In the genomic region with DNA sequence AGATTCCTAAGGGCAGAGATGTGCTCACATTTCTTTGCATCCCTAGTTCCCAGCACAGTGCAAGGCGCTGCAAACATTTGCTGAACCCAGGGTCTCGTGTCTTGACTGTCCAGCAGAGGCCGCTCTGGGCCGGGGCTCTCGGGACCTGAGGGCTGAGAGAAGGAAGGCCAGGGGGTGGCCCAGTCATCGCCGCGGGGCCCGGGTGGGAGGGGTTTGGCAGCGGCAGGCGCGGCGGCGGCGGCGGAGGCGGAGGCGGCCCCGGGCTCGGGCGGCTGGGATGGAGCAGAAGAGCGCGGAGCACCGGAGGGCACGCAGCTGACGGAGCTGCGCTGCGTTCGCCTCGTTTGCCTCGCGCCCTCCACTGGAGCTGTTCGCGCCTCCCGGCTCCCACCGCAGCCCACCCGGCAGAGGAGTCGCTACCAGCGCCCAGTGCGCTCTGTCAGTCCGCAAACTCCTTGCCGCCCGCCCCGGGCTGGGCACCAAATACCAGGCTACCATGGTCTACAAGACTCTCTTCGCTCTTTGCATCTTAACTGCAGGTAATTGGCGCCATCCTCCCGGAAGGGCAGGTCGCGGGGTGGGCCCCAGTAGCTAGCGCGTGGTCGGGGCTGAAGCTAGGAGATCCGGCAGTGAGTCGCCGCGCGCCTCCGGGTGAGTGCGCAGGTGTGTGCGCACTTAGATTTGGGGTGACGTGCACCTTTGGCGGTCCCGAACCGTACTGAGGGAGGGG, we compare ENCODE assay signal across 8 cellular contexts. TPM values are rescaled to one million over a fixed set of nuclear protein-coding genes. Genes with fewer than 3 reads are reported as not detected.
DNase-seq lines count a peak whose midpoint lies in the region; ATAC-seq and TF ChIP-seq lines count a peak whose summit lies in the region.

A gene with protein sequence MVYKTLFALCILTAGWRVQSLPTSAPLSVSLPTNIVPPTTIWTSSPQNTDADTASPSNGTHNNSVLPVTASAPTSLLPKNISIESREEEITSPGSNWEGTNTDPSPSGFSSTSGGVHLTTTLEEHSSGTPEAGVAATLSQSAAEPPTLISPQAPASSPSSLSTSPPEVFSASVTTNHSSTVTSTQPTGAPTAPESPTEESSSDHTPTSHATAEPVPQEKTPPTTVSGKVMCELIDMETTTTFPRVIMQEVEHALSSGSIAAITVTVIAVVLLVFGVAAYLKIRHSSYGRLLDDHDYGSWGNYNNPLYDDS (plus strand): TSS at position 285 of the 730 bp plus-strand sequence. CDS start 212 bp downstream, at position 497.

- peak within 1 kb of the TSS; percentile 99 for H3K4me2 ChIP-seq in trophoblast cell (ENCODE audit: low read length)

- no peak within 1 kb of the TSS for H4K8ac ChIP-seq in trophoblast cell (ENCODE audit: low read depth, low read length)

- H4K12ac ChIP-seq in trophoblast cell (ENCODE audit: low read depth, low read length), result no peak within 1 kb of the TSS

- no peak within 1 kb of the TSS for H2BK12ac ChIP-seq in trophoblast cell (ENCODE audit: low read length)

- H3K4me1 ChIP-seq in adrenal gland (replicated peaks in 1 of 2) (peaks cover 0 to 13% of the 10 kb centered on the region in 2 donors), trophoblast cell (ENCODE audit: control insufficient read depth in 1 of 2, insufficient read depth in 2 of 2, low read length in 2 of 2) (peaks cover 7% of the 10 kb centered on the region in 2 experiments)

- intact Hi-C loops in adrenal gland (cut with DNase I) (no loop called here), left cardiac atrium (cut with DNase I) (loop anchor here (5.0 kb wide), 3 partner anchors 119 to 354 kb away; no protein-coding TSS in a partner anchor)

- peak within 1 kb of the TSS in 3 of 5 donors; percentile 18 to 65 (median 45) for H3K27ac ChIP-seq in adrenal gland
- H3K27ac ChIP-seq in trophoblast cell (ENCODE audit: low read depth, low read length), result no peak within 1 kb of the TSS

- H2AK5ac ChIP-seq in trophoblast cell (ENCODE audit: low read length), result no peak within 1 kb of the TSS

- no peaks in the 10 kb centered on the region for H3K9me3 ChIP-seq in adrenal gland (replicated peaks in 1 of 3)
- H3K9me3 ChIP-seq in trophoblast cell (ENCODE audit: insufficient read depth, low read depth, low read length), result no peaks in the 10 kb centered on the region

- ATAC-seq in GM19372 (IDR thresholded peaks at IDR 0.05; ENCODE audit: low read depth, unreplicated experiment) (peak; percentile 86), HG03457 (IDR thresholded peaks at IDR 0.05; ENCODE audit: unreplicated experiment) (peak; percentile 70), left cardiac atrium (peak; percentile 96 to 98)

- no peak within 1 kb of the TSS for H3K4ac ChIP-seq in trophoblast cell (ENCODE audit: low read depth, low read length)

- no peak within 1 kb of the TSS for H3K23ac ChIP-seq in trophoblast cell (ENCODE audit: low read length)

- peaks cover 2% of the 10 kb centered on the region for H3K27me3 ChIP-seq in adrenal gland
- H3K27me3 ChIP-seq in trophoblast cell (ENCODE audit: insufficient read depth, low read length), result peaks cover 22% of the 10 kb centered on the region

- 0 to 3% (median 1%) methylated on average over 4 to 64 of the region's 64 CpGs for WGBS in adrenal gland, 4 donors
- WGBS in trophoblast cell (ENCODE audit: extremely low coverage, insufficient coverage, insufficient read length), result no CpG with 5 or more reads among the region's 64 CpGs

- no peaks in the 10 kb centered on the region for H3K79me2 ChIP-seq in trophoblast cell (ENCODE audit: control insufficient read depth, insufficient read depth, low read length, poor library complexity)

- H4K91ac ChIP-seq in trophoblast cell (ENCODE audit: low read depth, low read length), result no peak within 1 kb of the TSS

- no peak within 1 kb of the TSS for H3K18ac ChIP-seq in trophoblast cell (ENCODE audit: low read length)

- peak within 1 kb of the TSS in 2 of 4 donors; percentile 8 to 55 for H3K4me3 ChIP-seq in adrenal gland
- peak within 1 kb of the TSS; percentile 73 for H3K4me3 ChIP-seq in trophoblast cell (ENCODE audit: low read depth, low read length)

- peak; percentile 71 for DNase-seq in DMS153 (lab: John Stamatoyannopoulos, UW)
- peak; percentile 67 for DNase-seq in NCI-H748 treated with DMSO at 0.1 percent for 48 hours (lab: John Stamatoyannopoulos, UW)
- DNase-seq in adrenal gland, result peak; percentile 87 to 94 (median 89)
- DNase-seq in left cardiac atrium, result peak; percentile 92
- DNase-seq in trophoblast cell, result peak; percentile 81 to 83
- DNase-seq in effector CD4-positive, alpha-beta T cell, result no peak

- no peak within 1 kb of the TSS for H2BK5ac ChIP-seq in trophoblast cell (ENCODE audit: low read depth, low read length, poor library complexity)

- no peak within 1 kb of the TSS for H3K9ac ChIP-seq in trophoblast cell (ENCODE audit: low read length)

- no peak within 1 kb of the TSS for H3K14ac ChIP-seq in trophoblast cell (ENCODE audit: low read length)

- no peak within 1 kb of the TSS for H2AFZ ChIP-seq in trophoblast cell (ENCODE audit: insufficient read depth, low read length, poor library complexity)

- H3K36me3 ChIP-seq in adrenal gland (replicated peaks in 1 of 2), result no peaks in the 10 kb centered on the region
- H3K36me3 ChIP-seq in trophoblast cell (ENCODE audit: control insufficient read depth in 1 of 2, insufficient read depth in 2 of 2, low read length in 2 of 2), result no peaks in the 10 kb centered on the region

- H2BK120ac ChIP-seq in trophoblast cell (ENCODE audit: insufficient read depth, low read length, poor library complexity), result no peak within 1 kb of the TSS

- TF ChIP-seq CTCF in adrenal gland (IDR thresholded peaks at IDR 0.05), result peak; percentile 38 to 75 (median 54)

- TF ChIP-seq POLR2A in adrenal gland (IDR thresholded peaks at IDR 0.05), result peak; percentile 7 to 40

- H3K79me1 ChIP-seq in trophoblast cell (ENCODE audit: low read length), result no peaks in the 10 kb centered on the region

RNA-seq across cellular contexts. Expression of the gene that starts here (rescaled TPM):
- total RNA-seq in adrenal gland, result 100 to 1,000 TPM in 2 of 8 donors, 10 to 100 TPM in 6; 30.1 to 204 (median 80.5) TPM
- 100 to 1,000 TPM in 1 of 3 donors, 10 to 100 TPM in 2; 11.3 to 108 (median 29.3) TPM for polyA plus RNA-seq in adrenal gland
- total RNA-seq in left cardiac atrium, result 10 to 100 TPM; 89.1 to 91.8 TPM
- polyA plus RNA-seq in trophoblast cell (2013), result 1.7 and 1.8 TPM in 2 replicates

Comparison
In these comparisons a context has a peak if more than half of its experiments do, and no peak if none do; other contexts are left out.
1. intact Hi-C loops: an anchor here in left cardiac atrium (5.0 kb wide); none called in adrenal gland.